In the genomic region with DNA sequence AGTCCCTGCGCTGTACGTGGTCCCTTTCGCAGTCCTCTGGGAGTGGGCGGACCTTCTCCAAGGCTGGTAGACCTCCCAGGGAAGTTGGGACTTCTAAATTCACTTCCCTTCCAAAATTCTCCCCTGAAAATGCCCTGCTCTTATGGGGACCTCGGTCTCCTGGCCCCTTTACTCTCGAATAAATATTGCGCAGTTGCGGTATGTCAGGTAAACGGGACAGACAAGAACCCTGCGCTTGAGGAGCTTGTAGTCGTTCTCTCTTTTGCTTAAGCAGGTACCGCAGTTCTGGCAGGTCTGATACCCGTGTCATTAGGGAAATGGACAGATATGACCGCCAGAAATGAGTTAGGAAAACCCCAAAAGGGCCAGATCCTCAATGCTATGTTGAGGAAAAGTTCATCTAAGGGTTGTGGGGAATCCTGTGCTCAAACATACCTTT, we compare ENCODE assay signal across 8 cellular contexts. TPM values are rescaled to one million over a fixed set of nuclear protein-coding genes. Genes with fewer than 3 reads are reported as not detected.
DNase-seq lines count a peak whose midpoint lies in the region; ATAC-seq and TF ChIP-seq lines count a peak whose summit lies in the region.

No MANE protein-coding gene starts in this region.

- H2BK15ac ChIP-seq in mesendoderm (replicated peaks; ENCODE audit: low read depth): no peak overlapping the region

- H3K4ac ChIP-seq in mesendoderm (ENCODE audit: low read depth, low read length): peak overlapping the region; percentile 38

- H3K18ac ChIP-seq in mesendoderm (ENCODE audit: low read length): peak overlapping the region; percentile 16

- peaks cover 17% of the 10 kb centered on the region for H3K79me1 ChIP-seq in mesendoderm (ENCODE audit: low read length)

- H3K23ac ChIP-seq in mesendoderm (ENCODE audit: low read length): no peak overlapping the region

- no peaks in the 10 kb centered on the region for H3K4me1 ChIP-seq in mesendoderm (ENCODE audit: control insufficient read depth, low read depth, low read length)

- H3K4me2 ChIP-seq in mesendoderm (ENCODE audit: low read length): peak overlapping the region; percentile 86

- peaks cover 2% of the 10 kb centered on the region for H3K36me3 ChIP-seq in mesendoderm (ENCODE audit: control insufficient read depth, insufficient read depth, low read length)

- CTCF ChIA-PET in AG04449 (lab: Yijun Ruan, JAX): interaction anchor here (1.5 to 3.3 kb wide), 2 partner anchors 9 to 11 kb away, joined by 5 to 24 read pairs; partner anchors contain the start of gene RNU5D-1

- H3K27ac Mint-ChIP-seq in HFFc6: peak overlapping the region; percentile 73

- H3K9ac ChIP-seq in mesendoderm (ENCODE audit: low read length): peak overlapping the region; percentile 84

- no CpG with 5 or more reads among the region's 14 CpGs for WGBS in mesendoderm (ENCODE audit: extremely low coverage, insufficient coverage, low lambda C conversion rate)

- DNase-seq in AG04449 (ENCODE audit: low read depth, low spot score): no peak
- DNase-seq in HFFc6: no peak
- no peak for DNase-seq in astrocyte of the cerebellum (ENCODE audit: low read depth)
- DNase-seq in mesendoderm: no peak
- DNase-seq in NCI-H1048 (lab: John Stamatoyannopoulos, UW): no peak
- no peak for DNase-seq in caudate nucleus (lab: John Stamatoyannopoulos, UW)

- H3K27ac ChIP-seq in mesendoderm (ENCODE audit: low read depth, low read length) (peak overlapping the region; percentile 32), caudate nucleus (ENCODE audit: low read depth, low read length) (no peak overlapping the region)

- peaks cover 24% of the 10 kb centered on the region for H3K79me2 ChIP-seq in mesendoderm (ENCODE audit: control insufficient read depth, insufficient read depth, low read length)

- peak overlapping the region; percentile 98 for H3K4me3 Mint-ChIP-seq in HFFc6

- no peaks in the 10 kb centered on the region for H3K27me3 ChIP-seq in mesendoderm (ENCODE audit: insufficient read depth, low read length, poor library complexity)

- H2BK120ac ChIP-seq in mesendoderm (ENCODE audit: low read depth, low read length): no peak overlapping the region

- ATAC-seq in GM21529 (IDR thresholded peaks at IDR 0.05; ENCODE audit: unreplicated experiment) (no peak), GM21786 (IDR thresholded peaks at IDR 0.05; ENCODE audit: unreplicated experiment) (no peak)

- H3K9me3 Mint-ChIP-seq in HFFc6: no peaks in the 10 kb centered on the region

- H4K8ac ChIP-seq in mesendoderm (ENCODE audit: low read depth, low read length): no peak overlapping the region

- peaks cover 32% of the 10 kb centered on the region for H3K4me1 Mint-ChIP-seq in HFFc6 (ENCODE audit: low read depth)

- H2AK5ac ChIP-seq in mesendoderm (ENCODE audit: low read length): peak overlapping the region; percentile 61

- H2BK5ac ChIP-seq in mesendoderm (ENCODE audit: low read length): peak overlapping the region; percentile 47

- in situ Hi-C loops in astrocyte of the cerebellum (cut with HindIII; ENCODE audit: low sequenced_read_pairs): no loop called here

- H3K56ac ChIP-seq in mesendoderm (ENCODE audit: low read length): peak overlapping the region; percentile 91

- H4K5ac ChIP-seq in mesendoderm (ENCODE audit: low read length): no peak overlapping the region

- H3K27me3 Mint-ChIP-seq in HFFc6 (ENCODE audit: insufficient read depth): no peaks in the 10 kb centered on the region; the same call in 1 of the 2 replicates

- peaks cover 20% of the 10 kb centered on the region; the same call in 1 of the 2 replicates for H3K36me3 Mint-ChIP-seq in HFFc6 (ENCODE audit: low read depth)

- peak overlapping the region; percentile 92 for H3K4me3 ChIP-seq in AG04449 (ENCODE audit: low read depth, low read length)
- peak overlapping the region; percentile 78 for H3K4me3 ChIP-seq in astrocyte of the cerebellum (ENCODE audit: low read depth, low read length)
- peak overlapping the region; percentile 95 for H3K4me3 ChIP-seq in mesendoderm (ENCODE audit: low read length)

- TF ChIP-seq CTCF in AG04449 (IDR thresholded peaks at IDR 0.05; ENCODE audit: insufficient read depth, low read length, missing control alignments): no peak
- TF ChIP-seq CTCF in HFFc6 (IDR thresholded peaks at IDR 0.05): no peak
- TF ChIP-seq CTCF in astrocyte of the cerebellum (IDR thresholded peaks at IDR 0.05; ENCODE audit: low read depth, low read length, missing control alignments): no peak

- POLR2A ChIA-PET in AG04449 (lab: Yijun Ruan, JAX): no interaction called here

RNA-seq across cellular contexts. Expression of gene KIF2C, which starts 0.6 kb away (rescaled TPM):
- total RNA-seq in HFFc6 (2021; fragmentation: NEBNext Ultra II Directional; extraction: Animal tissue kit (Norgen Biotek cat#: 25700)): 10 to 100 TPM; 15.6 to 48.5 (median 43.3) TPM
- 52.5 TPM for polyA plus RNA-seq in mesendoderm (2013, experiment 1 of 2)
- polyA plus RNA-seq in mesendoderm (2013, experiment 2 of 2): 50.5 TPM

RNA-seq across cellular contexts. Expression of gene RNU5D-1, which starts 9.2 kb away (rescaled TPM):
- total RNA-seq in HFFc6 (2021; fragmentation: NEBNext Ultra II Directional; extraction: Animal tissue kit (Norgen Biotek cat#: 25700)): not detected
- not detected for polyA plus RNA-seq in mesendoderm (2013, experiment 1 of 2)
- polyA plus RNA-seq in mesendoderm (2013, experiment 2 of 2): not detected

RNA-seq across cellular contexts. Expression of gene RPS8, which starts 35.1 kb away (rescaled TPM):
- 1,000 to 10,000 TPM; 1,518 to 1,745 (median 1,633) TPM for total RNA-seq in HFFc6 (2021; fragmentation: NEBNext Ultra II Directional; extraction: Animal tissue kit (Norgen Biotek cat#: 25700))
- polyA plus RNA-seq in mesendoderm (2013, experiment 1 of 2): 6,091 TPM
- 6,012 TPM for polyA plus RNA-seq in mesendoderm (2013, experiment 2 of 2)

RNA-seq across cellular contexts. Expression of gene BEST4, which starts 47.8 kb away (rescaled TPM):
- under 1 TPM; 0.09 to 0.23 (median 0.12) TPM for total RNA-seq in HFFc6 (2021; fragmentation: NEBNext Ultra II Directional; extraction: Animal tissue kit (Norgen Biotek cat#: 25700))
- 0.56 TPM for polyA plus RNA-seq in mesendoderm (2013, experiment 1 of 2)
- 0.55 TPM for polyA plus RNA-seq in mesendoderm (2013, experiment 2 of 2)

RNA-seq across cellular contexts. Expression of gene PLK3, which starts 60.0 kb away (rescaled TPM):
- total RNA-seq in HFFc6 (2021; fragmentation: NEBNext Ultra II Directional; extraction: Animal tissue kit (Norgen Biotek cat#: 25700)): 10 to 100 TPM; 37.1 to 44.6 (median 39.2) TPM
- 6.3 TPM for polyA plus RNA-seq in mesendoderm (2013, experiment 1 of 2)
- 6.2 TPM for polyA plus RNA-seq in mesendoderm (2013, experiment 2 of 2)
